ENCODE assay signal across 10 cellular contexts in the genomic region with DNA sequence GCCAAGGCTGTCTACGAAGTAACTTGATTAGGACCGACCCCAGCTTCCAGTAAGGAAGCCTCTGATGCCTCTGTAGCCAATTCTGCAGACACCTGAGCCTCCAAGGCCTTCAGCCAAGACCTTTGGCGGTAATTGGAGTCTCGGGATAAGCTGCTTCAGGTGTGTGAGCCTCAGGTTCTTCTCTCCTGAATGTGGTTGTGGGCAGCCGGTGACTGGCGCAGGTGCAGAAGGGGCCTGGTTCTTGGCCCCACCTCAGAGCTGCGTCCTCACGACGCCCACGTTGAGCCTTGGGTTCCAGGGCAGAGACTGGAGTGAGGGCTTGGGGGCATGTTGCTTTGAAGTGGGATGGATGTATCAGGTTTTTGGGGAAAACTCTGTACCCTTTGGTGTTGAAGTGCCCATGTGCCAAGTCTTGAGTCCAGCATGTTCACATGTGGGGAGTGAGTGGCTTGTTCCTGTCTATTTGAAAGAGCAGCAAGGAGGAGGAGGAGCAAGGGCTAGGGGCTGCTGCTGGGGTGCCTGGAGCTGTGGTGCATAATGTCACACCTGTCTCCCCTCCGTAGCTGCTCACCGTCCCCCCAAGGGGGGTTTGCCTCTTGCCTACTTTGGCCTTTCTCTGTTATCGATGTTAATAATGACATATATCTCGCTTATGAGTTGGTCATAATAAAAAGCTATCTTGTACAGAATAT. TPM values are rescaled to one million over a fixed set of nuclear protein-coding genes. Genes with fewer than 3 reads are reported as not detected.
DNase-seq lines count a peak whose midpoint lies in the region; ATAC-seq, FAIRE-seq and TF ChIP-seq lines count a peak whose summit lies in the region.
"Had no signal": no experiment of that assay in that cellular context is flagged by ENCODE, and none has a peak within 500 bp of the region (broad histone marks: within the 10 kb centered on the region; RNA-seq: fewer than 3 reads in every experiment).

No MANE protein-coding gene starts in this region.

- CTCF ChIA-PET in GM12878 (lab: Yijun Ruan, JAX) = interaction anchor here (1.6 to 1.9 kb wide), 2 partner anchors 11 to 44 kb away, joined by 4 to 6 read pairs; no protein-coding TSS in a partner anchor

- H3K4me1 ChIP-seq in GM12878 (ENCODE audit: control insufficient read depth, insufficient read depth, low read length) = peaks cover 9% of the 10 kb centered on the region
- H3K4me1 ChIP-seq in lung (ENCODE audit: control insufficient read depth in 2 of 2, insufficient read depth in 2 of 2, low read length in 2 of 2) = peaks cover 0 to 18% of the 10 kb centered on the region in 2 donors
- peaks cover 15% of the 10 kb centered on the region for H3K4me1 ChIP-seq in testis

- TF ChIP-seq POLR2A in GM12878 (IDR thresholded peaks at IDR 0.05; ENCODE audit: low read depth, low read length) (no peak), testis (IDR thresholded peaks at IDR 0.05) (no peak)

- H3K4me3 ChIP-seq in GM12878 (0 out of 2 replicates have a peak overlapping the region, but pooled peaks have one; percentile 88), lung (peak overlapping the region; percentile 72), testis (peak overlapping the region; percentile 77 to 84)

- intact Hi-C loops in GM12878 (cut with micrococcal nuclease; ENCODE audit: unreplicated experiment) = no loop called here
- intact Hi-C loops in testis (cut with DNase I; ENCODE audit: low total_unique reads) = no loop called here

- WGBS in GM12878 (ENCODE audit: insufficient coverage, insufficient replicate concordance, low lambda C conversion rate, missing lambda C conversion rate) = 93% methylated on average over 14 of the region's 14 CpGs
- WGBS in lung, 2 donors = 84 to 88% methylated on average over 14 of the region's 14 CpGs
- WGBS in testis, 2 donors = 59 to 61% methylated on average over 10 to 14 of the region's 14 CpGs

- no peak for ATAC-seq in activated T-cell treated with anti-CD3 and anti-CD28 coated beads, Interleukin-2, amount 50 U/mL, for 4 hours
- ATAC-seq in GM12878 (no peak), lung (ENCODE audit: insufficient read depth, low FRiP score) (no peak)

- SMC1A ChIA-PET in GM12878 (lab: Charles Lee; ENCODE audit: uncharacterized antibody, unreplicated experiment) = interaction anchor here (1.1 to 2.7 kb wide), 4 partner anchors 9 to 43 kb away, joined by 3 to 20 read pairs (median 3); no protein-coding TSS in a partner anchor

- H3K27me3 Mint-ChIP-seq in activated T-cell treated with anti-CD3 and anti-CD28 coated beads, Interleukin-2, amount 50 U/mL, for 4 hours (ENCODE audit: low read depth) = peaks cover 12% of the 10 kb centered on the region

- no peak overlapping the region for H3K9ac ChIP-seq in GM12878 (ENCODE audit: control insufficient read depth, insufficient read depth, low read length)

- RAD21 ChIA-PET in GM12878 (lab: Charles Lee; ENCODE audit: unreplicated experiment) = interaction anchor here (1.3 kb wide), 1 partner anchor 11 kb away, joined by 3 read pairs; no protein-coding TSS in a partner anchor

- TF ChIP-seq EP300 in GM12878 (IDR thresholded peaks at IDR 0.05; ENCODE audit: borderline replicate concordance in 1 of 2, control insufficient read depth in 1 of 2, low read depth in 2 of 2, low read length in 2 of 2) = no peak

- H3K27ac ChIP-seq in GM12878 (ENCODE audit: control insufficient read depth, insufficient read depth) = no peak overlapping the region
- H3K27ac ChIP-seq in lung (ENCODE audit: low read depth in 1 of 2, low read length in 1 of 2) = no peak overlapping the region
- H3K27ac ChIP-seq in testis = peak overlapping the region; percentile 53 to 84

- no peaks in the 10 kb centered on the region for H4K20me1 ChIP-seq in GM12878 (ENCODE audit: control insufficient read depth, insufficient read depth)

- H3K9me3 Mint-ChIP-seq in activated T-cell treated with anti-CD3 and anti-CD28 coated beads, Interleukin-2, amount 50 U/mL, for 4 hours = no peaks in the 10 kb centered on the region

- no peak overlapping the region for H2AFZ ChIP-seq in GM12878 (ENCODE audit: control insufficient read depth, low read depth, low read length)

- POLR2A ChIA-PET in GM12878 (lab: Charles Lee) = interaction anchor here (0.5 to 3.1 kb wide), 2 partner anchors 11 to 23 kb away, joined by 3 to 11 read pairs; no protein-coding TSS in a partner anchor

- H3K36me3 ChIP-seq in GM12878 (ENCODE audit: control insufficient read depth in 2 of 2, insufficient read depth in 2 of 2, low read length in 1 of 2) (0 out of 4 replicates have a peak, but pooled peaks cover 0 to 3% of the 10 kb centered on the region in 2 experiments), lung (ENCODE audit: control insufficient read depth in 2 of 2, insufficient read depth in 2 of 2, low read length in 2 of 2) (no peaks in the 10 kb centered on the region), testis (ENCODE audit: low read depth, missing control alignments) (no peaks in the 10 kb centered on the region)

- TF ChIP-seq RAD21 in GM12878 (IDR thresholded peaks at IDR 0.05; ENCODE audit: insufficient read depth, low read depth, low read length) = no peak

- TF ChIP-seq CTCF in GM12878 (IDR thresholded peaks at IDR 0.05 in 2 of 3, conservative IDR thresholded peaks at IDR 0.05 in 1 of 3; ENCODE audit: control insufficient read depth in 2 of 3, extremely low read depth in 1 of 3, insufficient read depth in 1 of 3, low read depth in 3 of 3, low read length in 3 of 3) (no peak), lung (IDR thresholded peaks at IDR 0.05; ENCODE audit: control extremely low read depth, extremely low read depth) (no peak), testis (IDR thresholded peaks at IDR 0.05) (no peak)

- H3K36me3 Mint-ChIP-seq in activated T-cell treated with anti-CD3 and anti-CD28 coated beads, Interleukin-2, amount 50 U/mL, for 4 hours (ENCODE audit: insufficient read depth) = no peaks in the 10 kb centered on the region

- no peak for DNase-seq in activated T-cell treated with anti-CD3 and anti-CD28 coated beads, Interleukin-2, amount 50 U/mL, for 4 hours
- no peak for DNase-seq in activated T-cell treated with anti-CD3 and anti-CD28 coated beads, Interleukin-2, amount 50 U/mL, for 1 hour
- no peak for DNase-seq in GM12878 (ENCODE audit: low read depth, low spot score)
- no peak for DNase-seq in lung (ENCODE audit: low spot score)
- no peak for DNase-seq in testis
- no peak for DNase-seq in OCI-M1 (lab: John Stamatoyannopoulos, UW)
- no peak for DNase-seq in NK-92 (lab: John Stamatoyannopoulos, UW; ENCODE audit: unreplicated experiment)
- no peak for DNase-seq in hypothalamus (lab: John Stamatoyannopoulos, UW)
- DNase-seq: COR-L47 had no signal

- H3K79me2 ChIP-seq in GM12878 (ENCODE audit: control insufficient read depth, insufficient read depth, low read length) = no peaks in the 10 kb centered on the region

- no peak for FAIRE-seq in GM12878 (lab: Jason Lieb, UNC)
- FAIRE-seq: colon had no signal

- H3K4me3 Mint-ChIP-seq in activated T-cell treated with anti-CD3 and anti-CD28 coated beads, Interleukin-2, amount 50 U/mL, for 4 hours = peak overlapping the region; percentile 76

- peak overlapping the region; percentile 89; the same call in 1 of the 2 replicates for H3K4me2 ChIP-seq in GM12878 (ENCODE audit: control insufficient read depth, insufficient read depth)

- H3K27me3 ChIP-seq in GM12878 (replicated peaks in 1 of 2; ENCODE audit: control insufficient read depth in 2 of 2, insufficient read depth in 2 of 2, low read length in 1 of 2) (no peaks in the 10 kb centered on the region), lung (ENCODE audit: control insufficient read depth, insufficient read depth) (no peaks in the 10 kb centered on the region), testis (no peaks in the 10 kb centered on the region)

- BruUV-seq in GM12878 (replicated peaks; lab: Mats Ljungman, UMichigan) = no TSS peak

- H3K9me3 ChIP-seq in GM12878 (replicated peaks; ENCODE audit: control insufficient read depth, insufficient read depth, low read length) (no peaks in the 10 kb centered on the region), lung (ENCODE audit: control insufficient read depth in 2 of 2, insufficient read depth in 1 of 2, low read length in 1 of 2) (no peaks in the 10 kb centered on the region), testis (no peaks in the 10 kb centered on the region)

- in situ Hi-C loops in GM12878 (cut with MboI) = no loop called here

- peaks cover 15% of the 10 kb centered on the region for H3K4me1 Mint-ChIP-seq in activated T-cell treated with anti-CD3 and anti-CD28 coated beads, Interleukin-2, amount 50 U/mL, for 4 hours (ENCODE audit: low read depth)

TF ChIP-seq in GM12878, 131 proteins besides CTCF, POLR2A, EP300 and RAD21 (continues in another document):
- TF ChIP-seq MYB (IDR thresholded peaks at IDR 0.05; ENCODE audit: borderline replicate concordance, low read depth, low read length) = no peak

RNA-seq across cellular contexts. Expression of a gene that starts 1.4 kb away (rescaled TPM):
- 1 to 10 TPM; 3.6 to 4.9 (median 4.9) TPM for total RNA-seq in activated T-cell treated with anti-CD3 and anti-CD28 coated beads, Interleukin-2, amount 50 U/mL, for 4 hours
- total RNA-seq in GM12878 (2013; cell fraction: nucleolus; rRNA removed) = 10.3 and 11.9 TPM in 2 replicates
- 13.0 and 13.2 TPM in 2 replicates for total RNA-seq in GM12878 (2014; rRNA removed)
- 5.7 and 6.7 TPM in 2 replicates for total RNA-seq in GM12878 (2014; rRNA removed; fragmentation: Illumina TruSeq; extraction: Trizol)
- 8.2 and 11.0 TPM in 2 replicates for total RNA-seq in GM12878 (2021)
- 2.2 TPM for polyA plus RNA-seq in GM12878 (2011; ENCODE audit: low read depth)
- 2.1 and 4.4 TPM in 2 replicates for polyA plus RNA-seq in GM12878 (2011; rRNA removed)
- 5.4 and 6.3 TPM in 2 replicates for polyA plus RNA-seq in GM12878 (2011; cell fraction: cytosol; rRNA removed)
- 7.8 and 9.7 TPM in 2 replicates for polyA plus RNA-seq in GM12878 (2011; cell fraction: nucleus; rRNA removed)
- polyA plus RNA-seq in GM12878 (2012) = 2.8 and 3.7 TPM in 2 replicates
- 3.4 and 5.7 TPM in 2 replicates for polyA plus RNA-seq in GM12878 (2014; fragmentation: Illumina TruSeq; extraction: Trizol)
- 1 to 10 TPM in 1 of 2 experiments, under 1 TPM in 1; 0.90 to 2.5 TPM for polyA plus RNA-seq in GM12878 (2014; fragmentation: Nextera tagmentation; extraction: Ambion mirVana)
- 7.3 and 13.3 TPM in 2 replicates for polyA plus RNA-seq in GM12878 (2014; rRNA removed)
- 1 to 10 TPM; 8.2 to 10.0 TPM for polyA plus RNA-seq in GM12878 (2016; fragmentation: Nextera tagmentation; extraction: Ambion mirVana)
- polyA minus RNA-seq in GM12878 (2011; rRNA and poly(A)+ RNA removed) = 6.6 and 8.9 TPM in 2 replicates
- 2.4 and 3.8 TPM in 2 replicates for polyA minus RNA-seq in GM12878 (2011; cell fraction: cytosol; rRNA and poly(A)+ RNA removed)
- polyA minus RNA-seq in GM12878 (2011; cell fraction: nucleus; rRNA and poly(A)+ RNA removed) = 4.5 and 9.2 TPM in 2 replicates
- total RNA-seq in lung = 10 to 100 TPM; 16.4 to 28.1 TPM
- 10 to 100 TPM; 17.8 to 19.6 TPM for polyA plus RNA-seq in lung
- total RNA-seq in testis = 100 to 1,000 TPM in 1 of 2 donors, 10 to 100 TPM in 1; 87.8 to 107 TPM
- 40.7 TPM for polyA plus RNA-seq in testis (ENCODE audit: insufficient read depth, low read depth, low replicate concordance)

Comparison
In these comparisons a context has a peak if more than half of its experiments do, and no peak if none do; other contexts are left out.
1. H3K27ac ChIP-seq: peak in testis (2 of 2); none in GM12878 (single experiment) and lung (0 of 2).
2. Peak in every context shown above with its lines, with median percentiles within 50 percentile points of each other: H3K4me3 ChIP-seq.